20 cellular contexts compared by ENCODE assay signal in the genomic region with DNA sequence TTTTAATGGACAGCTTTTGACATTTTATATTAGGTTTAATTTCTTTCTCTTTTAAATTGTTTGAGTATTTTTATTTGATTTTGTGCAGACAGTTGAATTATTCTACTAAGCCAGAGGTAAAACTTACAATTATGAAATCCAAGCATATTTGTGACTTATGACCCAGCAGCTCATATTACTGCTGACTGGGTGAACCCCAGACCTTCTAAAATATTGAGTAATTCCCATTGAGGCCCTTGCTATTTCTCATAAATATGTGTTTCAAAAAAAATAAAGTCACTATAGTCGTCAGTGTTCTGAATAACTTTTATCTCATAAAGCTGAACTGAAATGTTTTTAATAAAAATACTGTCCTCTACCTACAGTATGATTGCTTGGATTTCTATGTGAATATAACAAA.
"Had no signal": no experiment of that assay in that cellular context is flagged by ENCODE, and none has a peak within 500 bp of the region (broad histone marks: within the 10 kb centered on the region; RNA-seq: fewer than 3 reads in every experiment).

No MANE protein-coding gene starts in this region.

- H3K4me1 ChIP-seq: adrenal gland, psoas muscle, spleen, tibial artery had no signal

- H3K27me3 ChIP-seq: adrenal gland, cardiac muscle cell, dorsolateral prefrontal cortex, heart right ventricle, ovary, right lobe of liver, spleen, tibial artery had no signal

- H3K36me3 ChIP-seq: adrenal gland, cardiac muscle cell, heart right ventricle, ovary, right lobe of liver, spleen, tibial artery had no signal

- H3K36me3 Mint-ChIP-seq: activated naive CD4-positive, alpha-beta T cell treated with anti-CD3 and anti-CD28 coated beads, Interleukin-2, amount 50 U/mL, for 24 hours; naive thymus-derived CD8-positive, alpha-beta T cell had no signal

- H3K27ac Mint-ChIP-seq: activated naive CD4-positive, alpha-beta T cell treated with anti-CD3 and anti-CD28 coated beads, Interleukin-2, amount 50 U/mL, for 24 hours; activated T-cell treated with anti-CD3 and anti-CD28 coated beads, Interleukin-2, amount 50 U/mL, for 72 hours; naive thymus-derived CD8-positive, alpha-beta T cell; T-helper 1 cell treated with Interleukin-12 subunit alpha and Interleukin-12 subunit beta and Interleukin-4 antibody, amounts not matched to agents 30 μg/mL and 1 μg/mL, for 36 hours had no signal

- ATAC-seq: activated T-cell treated with anti-CD3 and anti-CD28 coated beads, Interleukin-2, amount 50 U/mL, for 72 hours; naive thymus-derived CD8-positive, alpha-beta T cell; psoas muscle had no signal

- DNase-seq: activated CD4-positive, alpha-beta T cell treated with anti-CD3 and anti-CD28 coated beads, Interleukin-2, amount 50 U/mL, for 4 hours; activated CD4-positive, CD25-positive, alpha-beta regulatory T cell treated with anti-CD3 and anti-CD28 coated beads, Interleukin-2, amount 50 U/mL, for 72 hours; activated effector memory CD4-positive, alpha-beta T cell treated with anti-CD3 and anti-CD28 coated beads, Interleukin-2, amount 50 U/mL, for 16 hours; activated T-cell treated with anti-CD3 and anti-CD28 coated beads, Interleukin-2, amount 50 U/mL, for 72 hours; adrenal gland; dorsolateral prefrontal cortex; heart right ventricle; kidney glomerular epithelial cell; mesenchymal stem cell; naive thymus-derived CD8-positive, alpha-beta T cell; ovary; psoas muscle; right lobe of liver; spleen; stimulated activated naive CD4-positive, alpha-beta T cell; substantia nigra; tibial artery had no signal

- H3K9me3 ChIP-seq: adrenal gland, ovary, psoas muscle, right lobe of liver, tibial artery had no signal

- H3K27ac ChIP-seq: adrenal gland, cardiac muscle cell, dorsolateral prefrontal cortex, ovary, psoas muscle, spleen, tibial artery had no signal

- H3K4me3 Mint-ChIP-seq: activated naive CD4-positive, alpha-beta T cell treated with anti-CD3 and anti-CD28 coated beads, Interleukin-2, amount 50 U/mL, for 24 hours; activated T-cell treated with anti-CD3 and anti-CD28 coated beads, Interleukin-2, amount 50 U/mL, for 72 hours; naive thymus-derived CD8-positive, alpha-beta T cell; T-helper 1 cell treated with Interleukin-12 subunit alpha and Interleukin-12 subunit beta and Interleukin-4 antibody, amounts not matched to agents 30 μg/mL and 1 μg/mL, for 36 hours had no signal

- H3K4me1 Mint-ChIP-seq: activated naive CD4-positive, alpha-beta T cell treated with anti-CD3 and anti-CD28 coated beads, Interleukin-2, amount 50 U/mL, for 24 hours; naive thymus-derived CD8-positive, alpha-beta T cell had no signal

- H3K4me3 ChIP-seq: adrenal gland, cardiac muscle cell, dorsolateral prefrontal cortex, heart right ventricle, ovary, psoas muscle, right lobe of liver, spleen, tibial artery had no signal

- H3K27me3 Mint-ChIP-seq: naive thymus-derived CD8-positive, alpha-beta T cell had no signal
